Comparison of ENCODE assay signal across 8 cellular contexts in the genomic region with DNA sequence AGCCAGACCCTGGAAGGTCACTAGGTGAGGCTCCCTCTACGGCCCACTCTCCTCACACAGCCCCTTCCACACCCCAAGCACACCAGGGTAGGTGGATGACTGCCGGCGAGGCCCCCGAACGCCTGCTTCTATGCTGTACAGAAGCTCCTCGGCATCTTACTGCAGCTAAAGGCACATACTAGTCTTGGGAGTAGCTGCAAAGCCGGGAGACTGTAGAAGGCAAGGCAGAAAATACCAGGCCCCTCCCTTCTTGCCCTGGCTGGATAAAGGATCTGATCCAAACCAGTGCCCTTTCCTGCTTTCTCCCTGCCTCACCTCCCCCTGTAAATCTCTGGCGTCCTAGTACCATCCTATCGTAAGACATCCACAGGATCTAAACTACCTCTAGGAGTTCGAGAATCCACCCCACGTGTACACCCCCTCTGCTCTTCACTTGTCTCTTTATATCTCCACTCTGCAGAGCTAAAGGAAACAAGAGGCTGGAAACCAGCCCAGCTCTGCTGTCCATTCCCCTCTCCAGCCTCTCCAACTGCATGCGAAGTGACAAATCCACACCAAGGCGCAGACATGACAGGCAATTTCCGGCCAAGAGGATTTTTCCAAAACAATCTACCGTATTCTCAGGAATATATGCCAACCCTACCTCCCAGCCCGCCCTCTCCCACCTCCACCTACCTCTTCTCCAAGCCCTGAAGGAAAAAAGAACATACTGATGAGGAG. TPM values are rescaled to one million over a fixed set of nuclear protein-coding genes. Genes with fewer than 3 reads are reported as not detected.
A peak's percentile ranks its signal among the peaks of the same experiment; 100 is the strongest.
DNase-seq lines count a peak whose midpoint lies in the region; FAIRE-seq and TF ChIP-seq lines count a peak whose summit lies in the region.

No MANE protein-coding gene starts in this region.

- peak overlapping the region; percentile 90 for H3K4me3 Mint-ChIP-seq in neural crest cell

- peaks cover 6% of the 10 kb centered on the region for H3K27me3 Mint-ChIP-seq in neural crest cell (ENCODE audit: low read depth)

- TF ChIP-seq CTCF in WI38 (IDR thresholded peaks at IDR 0.05; ENCODE audit: low read depth, low read length) (no peak), neural crest cell (conservative IDR thresholded peaks at IDR 0.05) (no peak), D721Med (IDR thresholded peaks at IDR 0.05; ENCODE audit: insufficient read depth, missing control alignments) (no peak)

- peak overlapping the region; percentile 25 for H3K27ac Mint-ChIP-seq in neural crest cell (ENCODE audit: unreplicated experiment)

- peak overlapping the region; percentile 73 for H3K4me3 ChIP-seq in WI38 (ENCODE audit: low read depth, low read length)

- peaks cover 49% of the 10 kb centered on the region for H3K4me1 Mint-ChIP-seq in neural crest cell

- no peaks in the 10 kb centered on the region for H3K36me3 Mint-ChIP-seq in neural crest cell (ENCODE audit: low read depth)

- DNase-seq in G401 (ENCODE audit: low spot score): peak; percentile 91
- DNase-seq in HK-2 (ENCODE audit: unreplicated experiment): peak; percentile 63
- DNase-seq in fibroblast of peridontal ligament (ENCODE audit: extremely low read depth): peak; percentile 53
- DNase-seq in neural crest cell (ENCODE audit: low read depth, low spot score): no peak
- DNase-seq in D721Med (ENCODE audit: insufficient read length, low spot score): no peak
- DNase-seq in NCI-H1048 (lab: John Stamatoyannopoulos, UW): no peak
- DNase-seq in effector CD8-positive, alpha-beta T cell (lab: John Stamatoyannopoulos, UW): no peak

- in situ Hi-C loops in G401 (cut with HindIII; ENCODE audit: low sequenced_read_pairs): no loop called here

- H3K9me3 Mint-ChIP-seq in neural crest cell: no peaks in the 10 kb centered on the region

- FAIRE-seq in D721Med (lab: Jason Lieb, UNC): no peak

RNA-seq across cellular contexts. Expression of gene TNK2, which starts 11.8 kb away (rescaled TPM):
- 45.2 and 51.8 TPM in 2 replicates for total RNA-seq in G401 (2014; rRNA removed; shearing (Covaris generic))
- 46.3 and 54.9 TPM in 2 replicates for total RNA-seq in neural crest cell

Comparison
In these comparisons a context has a peak if more than half of its experiments do, and no peak if none do; other contexts are left out.
1. DNase-seq: peak in G401 (single experiment), HK-2 (single experiment) and fibroblast of peridontal ligament (single experiment); none in neural crest cell (single experiment), D721Med (single experiment), NCI-H1048 (single experiment) and effector CD8-positive, alpha-beta T cell (single experiment).